Comparison of ENCODE assay signal across 24 cellular contexts in genomic region chr3:171451915-171452707, GRCh38. TPM values are rescaled to one million over a fixed set of nuclear protein-coding genes. Genes with fewer than 3 reads are reported as not detected.
DNase-seq lines count a peak whose midpoint lies in the region; ATAC-seq and TF ChIP-seq lines count a peak whose summit lies in the region.
"Had no signal": no experiment of that assay in that cellular context is flagged by ENCODE, and none has a peak within 500 bp of the region (broad histone marks: within the 10 kb centered on the region; RNA-seq: fewer than 3 reads in every experiment).

No MANE protein-coding gene starts in this region.

- no peak for DNase-seq in heart right ventricle
- no peak for DNase-seq in right atrium auricular region (ENCODE audit: low spot score)
- DNase-seq in caudate nucleus (lab: John Stamatoyannopoulos, UW): no peak
- DNase-seq in mesendoderm: no peak
- DNase-seq in LoVo (ENCODE audit: low spot score): no peak
- no peak for DNase-seq in NCI-H1436 treated with DMSO at 0.1 percent for 48 hours (lab: John Stamatoyannopoulos, UW)
- DNase-seq in smooth muscle cell (lab: John Stamatoyannopoulos, UW; ENCODE audit: unreplicated experiment): no peak
- DNase-seq: AML-193; Caco-2; CD4-positive, alpha-beta memory T cell; EL; GDM1; H7; KBM-7; NCI-H1048; NCI-H1417; NCI-H1694 treated with DMSO at 0.1 percent for 48 hours; NCI-H2081; NCI-H2227 treated with DMSO at 0.1 percent for 48 hours; NCI-H526 treated with DMSO at 0.1 percent for 48 hours; RPMI8226; SHP77 treated with DMSO at 0.1 percent for 48 hours had no signal

- H4K5ac ChIP-seq in mesendoderm (ENCODE audit: low read length): no peak overlapping the region

- H2BK120ac ChIP-seq in mesendoderm (ENCODE audit: low read depth, low read length): no peak overlapping the region

- peaks cover 51% of the 10 kb centered on the region for H4K20me1 ChIP-seq in smooth muscle cell (ENCODE audit: low read depth)

- H3K56ac ChIP-seq in mesendoderm (ENCODE audit: low read length): no peak overlapping the region

- H3K4me1 ChIP-seq in heart right ventricle (peaks cover 0 to 64% (median 33%) of the 10 kb centered on the region in 9 donors), right atrium auricular region (peaks cover 0 to 5% of the 10 kb centered on the region in 2 donors), mesendoderm (ENCODE audit: control insufficient read depth, low read depth, low read length) (no peaks in the 10 kb centered on the region), smooth muscle cell (ENCODE audit: low read depth) (no peaks in the 10 kb centered on the region)

- H2BK5ac ChIP-seq in mesendoderm (ENCODE audit: low read length): no peak overlapping the region

- H3K4ac ChIP-seq in mesendoderm (ENCODE audit: low read depth, low read length): no peak overlapping the region

- H3K4me3 ChIP-seq in heart right ventricle: no peak overlapping the region
- no peak overlapping the region for H3K4me3 ChIP-seq in right atrium auricular region
- H3K4me3 ChIP-seq in mesendoderm (ENCODE audit: low read length): no peak overlapping the region
- H3K4me3 ChIP-seq in smooth muscle cell: no peak overlapping the region
- H3K4me3 ChIP-seq: A549; BLaER1 treated with 17β-estradiol and CSF1 and Interleukin-3, amounts not matched to agents 10 nM and 100 nM had no signal

- H3K79me1 ChIP-seq in mesendoderm (ENCODE audit: low read length): peaks cover 4% of the 10 kb centered on the region

- H3F3A ChIP-seq in smooth muscle cell (ENCODE audit: low read depth): peaks cover 8% of the 10 kb centered on the region

- H3K79me2 ChIP-seq in mesendoderm (ENCODE audit: control insufficient read depth, insufficient read depth, low read length) (peaks cover 26% of the 10 kb centered on the region), smooth muscle cell (ENCODE audit: low read depth) (peaks cover 58% of the 10 kb centered on the region)

- no peak overlapping the region for H2BK15ac ChIP-seq in mesendoderm (replicated peaks; ENCODE audit: low read depth)

- no peaks in the 10 kb centered on the region for H3K9me3 ChIP-seq in heart right ventricle
- H3K9me3 ChIP-seq in right atrium auricular region: no peaks in the 10 kb centered on the region
- H3K9me3 ChIP-seq in smooth muscle cell (replicated peaks; ENCODE audit: low read depth): no peaks in the 10 kb centered on the region
- H3K9me3 ChIP-seq: A549; BLaER1 treated with 17β-estradiol and CSF1 and Interleukin-3, amounts not matched to agents 10 nM and 100 nM; Caco-2 had no signal

- no peak overlapping the region for H2AK5ac ChIP-seq in mesendoderm (ENCODE audit: low read length)

- H3K27ac ChIP-seq in heart right ventricle (peak overlapping the region in 5 of 10 donors; percentile 27 to 56 (median 37)), right atrium auricular region (no peak overlapping the region), caudate nucleus (ENCODE audit: low read depth, low read length) (peak overlapping the region; percentile 52), mesendoderm (ENCODE audit: low read depth, low read length) (no peak overlapping the region), smooth muscle cell (ENCODE audit: low read depth) (no peak overlapping the region)
- H3K27ac ChIP-seq: A549; BLaER1 treated with 17β-estradiol and CSF1 and Interleukin-3, amounts not matched to agents 10 nM and 100 nM had no signal

- H3K4me2 ChIP-seq in mesendoderm (ENCODE audit: low read length) (no peak overlapping the region), smooth muscle cell (no peak overlapping the region)
- H3K4me2 ChIP-seq: A549; BLaER1 treated with 17β-estradiol and CSF1 and Interleukin-3, amounts not matched to agents 10 nM and 100 nM had no signal

- H3K18ac ChIP-seq in mesendoderm (ENCODE audit: low read length): peak overlapping the region; percentile 68

- no peak overlapping the region for H3K9ac ChIP-seq in mesendoderm (ENCODE audit: low read length)
- H3K9ac ChIP-seq in smooth muscle cell (ENCODE audit: low read depth): no peak overlapping the region
- H3K9ac ChIP-seq: BLaER1 treated with 17β-estradiol and CSF1 and Interleukin-3, amounts not matched to agents 10 nM and 100 nM had no signal

- peak in 6 of 8 donors; percentile 29 to 83 (median 57) for ATAC-seq in heart right ventricle
- ATAC-seq: A549 had no signal

- no peak overlapping the region for H4K8ac ChIP-seq in mesendoderm (ENCODE audit: low read depth, low read length)

- H2AFZ ChIP-seq in smooth muscle cell (ENCODE audit: low read depth): no peak overlapping the region

- H3K23ac ChIP-seq in mesendoderm (ENCODE audit: low read length): no peak overlapping the region

- no peaks in the 10 kb centered on the region for H3K36me3 ChIP-seq in heart right ventricle
- no peaks in the 10 kb centered on the region for H3K36me3 ChIP-seq in right atrium auricular region
- H3K36me3 ChIP-seq in mesendoderm (ENCODE audit: control insufficient read depth, insufficient read depth, low read length): no peaks in the 10 kb centered on the region
- H3K36me3 ChIP-seq in smooth muscle cell (ENCODE audit: low read depth): no peaks in the 10 kb centered on the region
- H3K36me3 ChIP-seq: BLaER1 treated with 17β-estradiol and CSF1 and Interleukin-3, amounts not matched to agents 10 nM and 100 nM had no signal

- TF ChIP-seq CTCF in heart right ventricle (IDR thresholded peaks at IDR 0.05): no peak
- TF ChIP-seq CTCF in right atrium auricular region (IDR thresholded peaks at IDR 0.05): no peak
- no peak for TF ChIP-seq CTCF in smooth muscle cell (IDR thresholded peaks at IDR 0.05; ENCODE audit: borderline replicate concordance, insufficient read depth, poor library complexity, severe bottlenecking)

- WGBS in heart right ventricle, 2 donors: 58 to 67% methylated on average over 10 of the region's 10 CpGs
- no CpG with 5 or more reads among the region's 10 CpGs for WGBS in mesendoderm (ENCODE audit: extremely low coverage, insufficient coverage, low lambda C conversion rate)
- 85% methylated on average over 10 of the region's 10 CpGs for WGBS in smooth muscle cell (ENCODE audit: low lambda C conversion rate)

- intact Hi-C loops in heart right ventricle (cut with DNase I): loop anchor here in 4 of 10 donors (5.0 to 10.0 kb wide), 3 partner anchors 35 to 137 kb away; no protein-coding TSS in a partner anchor

- H3K27me3 ChIP-seq in heart right ventricle (no peaks in the 10 kb centered on the region), right atrium auricular region (no peaks in the 10 kb centered on the region), mesendoderm (ENCODE audit: insufficient read depth, low read length, poor library complexity) (no peaks in the 10 kb centered on the region), smooth muscle cell (ENCODE audit: low read depth) (no peaks in the 10 kb centered on the region)

RNA-seq across cellular contexts. Expression of gene TNIK, which starts 8.1 kb away (rescaled TPM):
- total RNA-seq in heart right ventricle (10 to 100 TPM; 20.5 to 51.9 (median 38.8) TPM), right atrium auricular region (10 to 100 TPM in 1 of 2 donors, 1 to 10 TPM in 1; 9.0 to 11.6 TPM), smooth muscle cell (12.5 and 20.0 TPM in 2 replicates)
- polyA plus RNA-seq in heart right ventricle (10 to 100 TPM in 1 of 2 donors, 1 to 10 TPM in 1; 9.3 to 10.0 TPM), smooth muscle cell (10.1 and 10.4 TPM in 2 replicates)
- 32.3 TPM for polyA plus RNA-seq in mesendoderm (2013, experiment 1 of 2)
- 33.3 TPM for polyA plus RNA-seq in mesendoderm (2013, experiment 2 of 2)
